34 cellular contexts compared by ENCODE assay signal in the genomic region with DNA sequence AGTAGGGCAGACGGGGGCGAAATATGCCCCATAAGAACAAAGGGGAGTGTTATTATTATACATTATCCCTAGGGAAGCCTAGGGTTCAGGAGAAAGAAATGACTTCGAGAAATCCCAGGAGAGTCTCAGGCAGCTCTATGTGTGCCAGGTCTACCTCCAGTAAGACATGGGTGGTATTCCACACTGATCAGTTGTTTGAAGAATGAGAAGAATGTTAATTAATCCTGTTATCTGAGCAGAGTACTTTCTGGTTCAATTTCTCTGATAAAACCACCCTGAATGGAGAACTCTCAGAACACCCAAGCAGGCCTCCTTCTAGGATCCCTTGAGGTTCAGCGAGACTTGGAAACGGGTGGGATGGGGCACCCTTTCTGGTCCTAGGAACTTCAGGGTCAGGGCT.
"Had no signal": no experiment of that assay in that cellular context is flagged by ENCODE, and none has a peak within 500 bp of the region (broad histone marks: within the 10 kb centered on the region; RNA-seq: fewer than 3 reads in every experiment).

No MANE protein-coding gene starts in this region.

- H3K36me3 ChIP-seq: ascending aorta, cardiac muscle cell had no signal

- ATAC-seq: activated CD8-positive, alpha-beta T cell treated with anti-CD3 and anti-CD28 coated beads for 36 hours; activated naive CD8-positive, alpha-beta T cell treated with anti-CD3 and anti-CD28 coated beads, Interleukin-2, amount 50 U/mL, for 24 hours had no signal

- H3K27ac ChIP-seq: ascending aorta, cardiac muscle cell, VCaP had no signal

- DNase-seq: activated B cell treated with CpG ODN at 0.5 μM for 24 hours; activated CD4-positive, alpha-beta memory T cell treated with anti-CD3 and anti-CD28 coated beads for 36 hours; activated CD4-positive, alpha-beta T cell treated with anti-CD3 and anti-CD28 coated beads for 4 hours; activated CD4-positive, alpha-beta T cell treated with anti-CD3 and anti-CD28 coated beads, Interleukin-2, amount 10 ng/mL, durations not matched to agents 24 days and 14 days; activated CD4-positive, alpha-beta T cell treated with anti-CD3 and anti-CD28 coated beads, Interleukin-2, amount 50 U/mL, for 1 hour; activated CD4-positive, alpha-beta T cell treated with anti-CD3 and anti-CD28 coated beads, Interleukin-2, amount 50 U/mL, for 4 hours; activated CD4-positive, CD25-positive, alpha-beta regulatory T cell treated with anti-CD3 and anti-CD28 coated beads, Interleukin-2, amount 50 U/mL, for 72 hours; activated CD8-positive, alpha-beta memory T cell treated with anti-CD3 and anti-CD28 coated beads, Interleukin-2, amount 50 U/mL, for 4 hours; activated CD8-positive, alpha-beta T cell treated with anti-CD3 and anti-CD28 coated beads for 36 hours; activated effector memory CD4-positive, alpha-beta T cell treated with Interleukin-2 at 50 U/mL for 16 hours; activated gamma-delta T cell; activated naive CD4-positive, alpha-beta T cell treated with Interleukin-2 at 50 U/mL for 16 hours; activated naive CD8-positive, alpha-beta T cell treated with anti-CD3 and anti-CD28 coated beads, Interleukin-2, amount 10 ng/mL, durations not matched to agents 7 days and 5 days; activated naive CD8-positive, alpha-beta T cell treated with anti-CD3 and anti-CD28 coated beads, Interleukin-2, amount 50 U/mL, for 24 hours; activated T-cell treated with anti-CD3 and anti-CD28 coated beads, Interleukin-2, amount 50 U/mL, for 24 hours; activated T-cell treated with anti-CD3 and anti-CD28 coated beads, Interleukin-2, amount 50 U/mL, for 48 hours; amygdala; anterior cingulate cortex; caudate nucleus; cerebellar nuclear complex; SW 1271; T-helper 1 cell; T-helper 2 cell; T-helper 9 cell had no signal

- H3K36me3 Mint-ChIP-seq: activated CD4-positive, alpha-beta memory T cell treated with anti-CD3 and anti-CD28 coated beads for 36 hours; activated naive CD4-positive, alpha-beta T cell treated with anti-CD3 and anti-CD28 coated beads, Interleukin-2, amount 50 U/mL, for 24 hours; activated naive CD8-positive, alpha-beta T cell; activated naive CD8-positive, alpha-beta T cell treated with anti-CD3 and anti-CD28 coated beads, Interleukin-2, amount 10 ng/mL, durations not matched to agents 7 days and 5 days; brain had no signal

- H3K27me3 ChIP-seq: ascending aorta, cardiac muscle cell had no signal

- H3K4me3 ChIP-seq: ascending aorta, cardiac muscle cell had no signal

- H3K27ac Mint-ChIP-seq: activated B cell treated with CpG ODN at 0.5 μM for 24 hours; activated CD4-positive, alpha-beta T cell treated with anti-CD3 and anti-CD28 coated beads, Interleukin-2, amount 10 ng/mL, durations not matched to agents 24 days and 14 days; activated CD8-positive, alpha-beta T cell treated with anti-CD3 and anti-CD28 coated beads for 36 hours; activated naive CD4-positive, alpha-beta T cell treated with anti-CD3 and anti-CD28 coated beads, Interleukin-2, amount 50 U/mL, for 24 hours; activated naive CD8-positive, alpha-beta T cell; activated naive CD8-positive, alpha-beta T cell treated with anti-CD3 and anti-CD28 coated beads, Interleukin-2, amount 10 ng/mL, durations not matched to agents 7 days and 5 days; brain; T-helper 1 cell treated with Interleukin-12 subunit alpha and Interleukin-12 subunit beta and Interleukin-4 antibody, amounts not matched to agents 30 μg/mL and 1 μg/mL, for 36 hours; T-helper 2 cell treated with Interferon-gamma antibody and Interleukin-4, amounts not matched to agents 5 μg/mL and 100 μg/mL, for 36 hours had no signal

- H3K9me3 ChIP-seq: ascending aorta had no signal

- H3K4me1 Mint-ChIP-seq: activated B cell treated with CpG ODN at 0.5 μM for 24 hours; activated naive CD4-positive, alpha-beta T cell treated with anti-CD3 and anti-CD28 coated beads, Interleukin-2, amount 50 U/mL, for 24 hours; central memory CD8-positive, alpha-beta T cell had no signal

- H3K4me3 Mint-ChIP-seq: activated B cell treated with CpG ODN at 0.5 μM for 24 hours; activated CD4-positive, alpha-beta memory T cell treated with anti-CD3 and anti-CD28 coated beads for 36 hours; activated CD4-positive, alpha-beta T cell treated with anti-CD3 and anti-CD28 coated beads, Interleukin-2, amount 10 ng/mL, durations not matched to agents 24 days and 14 days; activated CD8-positive, alpha-beta T cell treated with anti-CD3 and anti-CD28 coated beads for 36 hours; activated naive CD4-positive, alpha-beta T cell treated with anti-CD3 and anti-CD28 coated beads, Interleukin-2, amount 50 U/mL, for 24 hours; activated naive CD8-positive, alpha-beta T cell; activated naive CD8-positive, alpha-beta T cell treated with anti-CD3 and anti-CD28 coated beads, Interleukin-2, amount 10 ng/mL, durations not matched to agents 7 days and 5 days; activated naive CD8-positive, alpha-beta T cell treated with anti-CD3 and anti-CD28 coated beads, Interleukin-2, amount 50 U/mL, for 24 hours; activated T-cell treated with anti-CD3 and anti-CD28 coated beads, Interleukin-2, amount 50 U/mL, for 24 hours; brain; central memory CD8-positive, alpha-beta T cell; T-helper 1 cell treated with Interleukin-12 subunit alpha and Interleukin-12 subunit beta and Interleukin-4 antibody, amounts not matched to agents 30 μg/mL and 1 μg/mL, for 36 hours; T-helper 2 cell treated with Interferon-gamma antibody and Interleukin-4, amounts not matched to agents 5 μg/mL and 100 μg/mL, for 36 hours had no signal

- H3K9me3 Mint-ChIP-seq: activated B cell treated with CpG ODN at 0.5 μM for 24 hours; activated CD4-positive, alpha-beta memory T cell treated with anti-CD3 and anti-CD28 coated beads for 36 hours; activated CD4-positive, alpha-beta T cell treated with anti-CD3 and anti-CD28 coated beads, Interleukin-2, amount 10 ng/mL, durations not matched to agents 24 days and 14 days; activated CD8-positive, alpha-beta T cell treated with anti-CD3 and anti-CD28 coated beads for 36 hours; activated naive CD4-positive, alpha-beta T cell treated with anti-CD3 and anti-CD28 coated beads, Interleukin-2, amount 50 U/mL, for 24 hours; activated naive CD8-positive, alpha-beta T cell treated with anti-CD3 and anti-CD28 coated beads, Interleukin-2, amount 10 ng/mL, durations not matched to agents 7 days and 5 days; activated naive CD8-positive, alpha-beta T cell treated with anti-CD3 and anti-CD28 coated beads, Interleukin-2, amount 50 U/mL, for 24 hours; activated T-cell treated with anti-CD3 and anti-CD28 coated beads, Interleukin-2, amount 50 U/mL, for 24 hours; activated T-helper 2 cell treated with anti-CD3 and anti-CD28 coated beads, Interferon-gamma antibody, Interleukin-2, Interleukin-4, amounts not matched to agents 10 μg/mL and 5 μg/mL and 100 μg/mL, durations not matched to agents 14 hours and 24 hours and 36 hours; brain; central memory CD8-positive, alpha-beta T cell; T-helper 1 cell treated with Interleukin-12 subunit alpha and Interleukin-12 subunit beta and Interleukin-4 antibody, amounts not matched to agents 30 μg/mL and 1 μg/mL, for 36 hours; T-helper 2 cell treated with Interferon-gamma antibody and Interleukin-4, amounts not matched to agents 5 μg/mL and 100 μg/mL, for 36 hours had no signal

- H3K4me1 ChIP-seq: ascending aorta had no signal
